In genomic region chr7:101597941-101598340, GRCh38 we compare ENCODE assay signal across 24 cellular contexts. TPM values are rescaled to one million over a fixed set of nuclear protein-coding genes. Genes with fewer than 3 reads are reported as not detected.
"Had no signal": no experiment of that assay in that cellular context is flagged by ENCODE, and none has a peak within 500 bp of the region (broad histone marks: within the 10 kb centered on the region; RNA-seq: fewer than 3 reads in every experiment).

No MANE protein-coding gene starts in this region.

- H3K4me3 Mint-ChIP-seq: activated CD8-positive, alpha-beta T cell treated with anti-CD3 and anti-CD28 coated beads, Interleukin-2, amount 10 ng/mL, durations not matched to agents 7 days and 5 days; activated naive CD8-positive, alpha-beta T cell treated with anti-CD3 and anti-CD28 coated beads for 36 hours; brain; central memory CD8-positive, alpha-beta T cell; dendritic cell treated with granulocyte-macrophage colony-stimulating factor and Interleukin-4, amounts not matched to agents 40 ng/mL and 50 ng/mL, for 4 days; effector memory CD8-positive, alpha-beta T cell; naive B cell; stimulated activated naive CD8-positive, alpha-beta T cell treated with anti-CD3 and anti-CD28 coated beads, Interleukin-15, amount 100 ng/mL, for 72 hours; WTC11 had no signal

- H3K4me3 ChIP-seq: gastrocnemius medialis, heart right ventricle, lower lobe of right lung, prostate gland, testis had no signal

- H3K9me3 Mint-ChIP-seq: activated naive CD8-positive, alpha-beta T cell treated with anti-CD3 and anti-CD28 coated beads for 36 hours; central memory CD8-positive, alpha-beta T cell; effector memory CD8-positive, alpha-beta T cell; stimulated activated naive CD8-positive, alpha-beta T cell treated with anti-CD3 and anti-CD28 coated beads, Interleukin-15, amount 100 ng/mL, for 72 hours; WTC11 had no signal

- H3K36me3 Mint-ChIP-seq: activated naive CD8-positive, alpha-beta T cell treated with anti-CD3 and anti-CD28 coated beads for 36 hours; brain; naive B cell; WTC11 had no signal

- H3K27me3 ChIP-seq: gastrocnemius medialis, neutrophil, testis had no signal

- H3K9me3 ChIP-seq: gastrocnemius medialis, heart right ventricle, lower lobe of right lung, neutrophil, prostate gland, testis had no signal

- H3K27me3 Mint-ChIP-seq: activated naive CD8-positive, alpha-beta T cell treated with anti-CD3 and anti-CD28 coated beads for 36 hours; central memory CD8-positive, alpha-beta T cell; stimulated activated naive CD8-positive, alpha-beta T cell treated with anti-CD3 and anti-CD28 coated beads, Interleukin-15, amount 100 ng/mL, for 72 hours had no signal

- H3K36me3 ChIP-seq: gastrocnemius medialis, heart right ventricle, lower lobe of right lung, neutrophil, prostate gland had no signal

- H3K4me1 Mint-ChIP-seq: activated naive CD8-positive, alpha-beta T cell treated with anti-CD3 and anti-CD28 coated beads for 36 hours; central memory CD8-positive, alpha-beta T cell; naive B cell; WTC11 had no signal

- H3K27ac Mint-ChIP-seq: activated CD8-positive, alpha-beta T cell treated with anti-CD3 and anti-CD28 coated beads, Interleukin-2, amount 10 ng/mL, durations not matched to agents 7 days and 5 days; activated naive CD8-positive, alpha-beta T cell treated with anti-CD3 and anti-CD28 coated beads for 36 hours; dendritic cell treated with granulocyte-macrophage colony-stimulating factor and Interleukin-4, amounts not matched to agents 40 ng/mL and 50 ng/mL, for 4 days; effector memory CD8-positive, alpha-beta T cell; naive B cell; WTC11 had no signal

- H3K27ac ChIP-seq: gastrocnemius medialis, heart right ventricle, lower lobe of right lung, neutrophil had no signal

- DNase-seq: activated CD4-positive, alpha-beta T cell treated with anti-CD3 and anti-CD28 coated beads for 48 hours; activated CD8-positive, alpha-beta memory T cell treated with anti-CD3 and anti-CD28 coated beads, Interleukin-2, amount 50 U/mL, for 4 hours; activated CD8-positive, alpha-beta T cell treated with anti-CD3 and anti-CD28 coated beads, Interleukin-2, amount 10 ng/mL, durations not matched to agents 7 days and 5 days; activated gamma-delta T cell treated with Interleukin-2 at 50 U/mL for 16 hours; activated naive CD8-positive, alpha-beta T cell treated with anti-CD3 and anti-CD28 coated beads for 36 hours; activated T-cell treated with anti-CD3 and anti-CD28 coated beads, Interleukin-2, amount 50 U/mL, for 48 hours; effector memory CD8-positive, alpha-beta T cell; gastrocnemius medialis; heart right ventricle; left cardiac atrium; midbrain; naive B cell; stimulated activated naive CD8-positive, alpha-beta T cell treated with anti-CD3 and anti-CD28 coated beads, Interleukin-15, amount 100 ng/mL, for 72 hours; T-helper 2 cell; testis had no signal

- ATAC-seq: activated CD8-positive, alpha-beta T cell treated with anti-CD3 and anti-CD28 coated beads, Interleukin-2, amount 10 ng/mL, durations not matched to agents 7 days and 5 days; effector memory CD8-positive, alpha-beta T cell; gastrocnemius medialis; heart right ventricle; left cardiac atrium; stimulated activated naive CD8-positive, alpha-beta T cell treated with anti-CD3 and anti-CD28 coated beads, Interleukin-15, amount 100 ng/mL, for 72 hours; WTC11 had no signal

RNA-seq across cellular contexts. Expression of gene MYL10, which starts 31.2 kb away (rescaled TPM):
- total RNA-seq: activated CD8-positive, alpha-beta T cell treated with anti-CD3 and anti-CD28 coated beads, Interleukin-2, amount 10 ng/mL, durations not matched to agents 7 days and 5 days; activated naive CD8-positive, alpha-beta T cell treated with anti-CD3 and anti-CD28 coated beads for 36 hours; heart right ventricle; left cardiac atrium; lower lobe of right lung; prostate gland; right cardiac atrium; testis; ureter; WTC11 had no signal
